In genomic region chr5:68303754-68304420, GRCh38 we compare ENCODE assay signal across 1 cellular context.
TF ChIP-seq lines count a peak whose summit lies in the region.

No MANE protein-coding gene starts in this region.

TF ChIP-seq in K562, 482 proteins besides CTCF, POLR2A, EP300 and RAD21 (continued from another document):
- TF ChIP-seq ZNF740 (CRISPR knock-in tag; IDR thresholded peaks at IDR 0.05) (no peak), ZNF740 (tag; IDR thresholded peaks at IDR 0.05) (no peak), PML (IDR thresholded peaks at IDR 0.05; ENCODE audit: low read length) (peak; percentile 68; the same call in 1 of the 2 replicates), IRF9 (tag; IDR thresholded peaks at IDR 0.05) (no peak), MEIS2 (IDR thresholded peaks at IDR 0.05; ENCODE audit: partially characterized antibody) (peak; percentile 77), TBL1XR1 (IDR thresholded peaks at IDR 0.05; ENCODE audit: low read length in 2 of 2) (peak in 1 of 2 experiments; percentile 93; a peak in 3 of 4 replicates), HES1 (IDR thresholded peaks at IDR 0.05; ENCODE audit: low read depth) (peak; percentile 84), NBN (IDR thresholded peaks at IDR 0.05; ENCODE audit: low read depth) (0 out of 2 replicates have a peak, but pooled peaks have one; percentile 30), ZSCAN32 (CRISPR knock-in tag; IDR thresholded peaks at IDR 0.05) (no peak), STAT5A (IDR thresholded peaks at IDR 0.05; ENCODE audit: borderline replicate concordance, low read length) (peak; percentile 79; the same call in 1 of the 2 replicates), CUX1 (CRISPR knock-in tag; IDR thresholded peaks at IDR 0.05) (peak; percentile 84; the same call in 1 of the 2 replicates), ZMIZ1 (IDR thresholded peaks at IDR 0.05; ENCODE audit: low read depth in 2 of 2, low read length in 2 of 2) (peak in 1 of 2 experiments; percentile 86; a peak in 2 of 4 replicates), TRIM25 (IDR thresholded peaks at IDR 0.05; ENCODE audit: borderline replicate concordance) (no peak), SIN3B (IDR thresholded peaks at IDR 0.05; ENCODE audit: low read depth) (no peak), FOXM1 (IDR thresholded peaks at IDR 0.05; ENCODE audit: low read depth) (peak; percentile 70), FOXM1 (CRISPR knock-in tag; IDR thresholded peaks at IDR 0.05; ENCODE audit: low read depth) (no peak), MBD2 (IDR thresholded peaks at IDR 0.05; ENCODE audit: borderline replicate concordance, low read depth) (no peak), ARNT (IDR thresholded peaks at IDR 0.05) (0 out of 4 replicates have a peak, but pooled peaks of 1 of the 2 experiments have one; percentile 28), LEF1 (IDR thresholded peaks at IDR 0.05) (peak; percentile 44; the same call in 1 of the 2 replicates), TFAM (CRISPR knock-in tag; conservative IDR thresholded peaks at IDR 0.05) (no peak), DACH1 (IDR thresholded peaks at IDR 0.05; ENCODE audit: partially characterized antibody) (peak; percentile 59), ZEB2 (IDR thresholded peaks at IDR 0.05) (peak; percentile 31), POLR3G (IDR thresholded peaks at IDR 0.05; ENCODE audit: extremely low read depth, insufficient read length, insufficient replicate concordance) (no peak), SRSF3 (IDR thresholded peaks at IDR 0.05; ENCODE audit: insufficient read depth, low read length) (no peak), ZNF589 (CRISPR knock-in tag; IDR thresholded peaks at IDR 0.05; ENCODE audit: low read depth) (0 out of 2 replicates have a peak, but pooled peaks have one; percentile 73), RFX5 (IDR thresholded peaks at IDR 0.05; ENCODE audit: low read depth, low read length) (no peak), RNF2 (IDR thresholded peaks at IDR 0.05) (peak; percentile 69; the same call in 1 of the 2 replicates), ZNF165 (CRISPR knock-in tag; IDR thresholded peaks at IDR 0.05; ENCODE audit: borderline replicate concordance) (no peak), HDAC1 (IDR thresholded peaks at IDR 0.05) (peak; percentile 73 to 94; a peak in 3 of 4 replicates), BCLAF1 (IDR thresholded peaks at IDR 0.05; ENCODE audit: borderline replicate concordance in 1 of 2, control insufficient read depth in 1 of 2, low read depth in 2 of 2, low read length in 1 of 2) (no peak), RCOR1 (IDR thresholded peaks at IDR 0.05; ENCODE audit: borderline replicate concordance in 1 of 2, low read depth in 2 of 2, low read length in 2 of 2) (peak; percentile 95 to 100), POLR2AphosphoS5 (IDR thresholded peaks at IDR 0.05; ENCODE audit: control insufficient read depth, insufficient read depth, low read depth, low read length) (peak; percentile 82), NR2C1 (IDR thresholded peaks at IDR 0.05) (no peak), NR2C1 (tag; IDR thresholded peaks at IDR 0.05) (0 out of 2 replicates have a peak, but pooled peaks have one; percentile 34), CC2D1A (IDR thresholded peaks at IDR 0.05) (0 out of 2 replicates have a peak, but pooled peaks have one; percentile 42), JUND (IDR thresholded peaks at IDR 0.05; ENCODE audit: borderline replicate concordance, low read depth, low read length) (peak; percentile 42), JUND (tag; IDR thresholded peaks at IDR 0.05; ENCODE audit: borderline replicate concordance, low read depth, low read length) (no peak; the same call in 2 of the 3 replicates), NEUROD1 (IDR thresholded peaks at IDR 0.05; ENCODE audit: borderline replicate concordance, low read depth, low read length, partially characterized antibody) (peak; percentile 36), HMGN3 (IDR thresholded peaks at IDR 0.05; ENCODE audit: borderline replicate concordance, extremely low read depth, insufficient read length, low read depth, low read length) (peak; percentile 90), BHLHE40 (IDR thresholded peaks at IDR 0.05; ENCODE audit: low read length) (peak; percentile 64), MTA1 (IDR thresholded peaks at IDR 0.05; ENCODE audit: borderline replicate concordance) (peak; percentile 51; the same call in 1 of the 2 replicates)
